ENCODE assay signal across 9 cellular contexts in genomic region chr16:70742967-70743366, GRCh38. TPM values are rescaled to one million over a fixed set of nuclear protein-coding genes. Genes with fewer than 3 reads are reported as not detected.
DNase-seq lines count a peak whose midpoint lies in the region; ATAC-seq, FAIRE-seq and TF ChIP-seq lines count a peak whose summit lies in the region.
"Not testable (repeated sequence)": the region's sequence is repeated elsewhere in the genome, so short reads cannot be mapped to it uniquely, and the experiment has no call there.
"Had no signal": no experiment of that assay in that cellular context is flagged by ENCODE, and none has a peak within 500 bp of the region (broad histone marks: within the 10 kb centered on the region; RNA-seq: fewer than 3 reads in every experiment).

No MANE protein-coding gene starts in this region.

- TF ChIP-seq EP300 in A549 (IDR thresholded peaks at IDR 0.05) = not testable (repeated sequence)

- H3K27ac ChIP-seq in A549; HEK293 (ENCODE audit: extremely low read depth, low read depth, low read length): not testable (repeated sequence)

- TF ChIP-seq POLR2A in A549 (IDR thresholded peaks at IDR 0.05; ENCODE audit: low read length); erythroblast (IDR thresholded peaks at IDR 0.05; ENCODE audit: low read length): not testable (repeated sequence)

- POLR2A ChIA-PET in A549 (lab: Yijun Ruan, JAX); HEK293 (lab: Yijun Ruan, JAX): not testable (repeated sequence)
- POLR2A ChIA-PET in activated CD4-positive, alpha-beta memory T cell treated with anti-CD3 and anti-CD28 coated beads, Interleukin-2, amount 10 ng/mL, durations not matched to agents 7 days and 5 days (lab: Charles Lee) = interaction anchor here (1.1 kb wide), 1 partner anchor 56 kb away, joined by 3 read pairs; no protein-coding TSS in a partner anchor
- POLR2A ChIA-PET in naive thymus-derived CD8-positive, alpha-beta T cell (lab: Charles Lee) = interaction anchor here (0.6 kb wide), 1 partner anchor 19 kb away, joined by 3 read pairs; no protein-coding TSS in a partner anchor

- WGBS in A549 (ENCODE audit: missing lambda C conversion rate) = 92% methylated on average over 9 of the region's 9 CpGs

- not testable (repeated sequence) for H3K4me2 ChIP-seq in A549

- peak overlapping the region; percentile 26 for H3K27ac Mint-ChIP-seq in activated CD4-positive, alpha-beta memory T cell treated with anti-CD3 and anti-CD28 coated beads, Interleukin-2, amount 10 ng/mL, durations not matched to agents 7 days and 5 days
- H3K27ac Mint-ChIP-seq in activated naive CD8-positive, alpha-beta T cell treated with anti-CD3 and anti-CD28 coated beads for 36 hours = peak overlapping the region; percentile 34
- H3K27ac Mint-ChIP-seq in naive thymus-derived CD8-positive, alpha-beta T cell = peak overlapping the region; percentile 16 to 99 (median 78)

- not testable (repeated sequence) for DNase-seq in A549 (ENCODE audit: low read depth in 1 of 2, low spot score in 1 of 2); activated CD4-positive, alpha-beta memory T cell treated with anti-CD3 and anti-CD28 coated beads, Interleukin-2, amount 10 ng/mL, durations not matched to agents 7 days and 5 days; activated naive CD8-positive, alpha-beta T cell treated with anti-CD3 and anti-CD28 coated beads for 36 hours
- peak; percentile 35 for DNase-seq in NAMALWA (ENCODE audit: low spot score)
- peak; percentile 10 to 12 for DNase-seq in erythroblast (lab: John Stamatoyannopoulos, UW)
- DNase-seq in naive thymus-derived CD8-positive, alpha-beta T cell = peak in 1 of 10 donors; percentile 8

- not testable (repeated sequence) for TF ChIP-seq RAD21 in A549 (conservative IDR thresholded peaks at IDR 0.05 in 1 of 2, IDR thresholded peaks at IDR 0.05 in 1 of 2)

- peaks cover 64% of the 10 kb centered on the region for H3K4me1 Mint-ChIP-seq in activated CD4-positive, alpha-beta memory T cell treated with anti-CD3 and anti-CD28 coated beads, Interleukin-2, amount 10 ng/mL, durations not matched to agents 7 days and 5 days
- H3K4me1 Mint-ChIP-seq in activated naive CD8-positive, alpha-beta T cell treated with anti-CD3 and anti-CD28 coated beads for 36 hours = peaks cover 58% of the 10 kb centered on the region
- peaks cover 30 to 67% (median 55%) of the 10 kb centered on the region in 4 donors for H3K4me1 Mint-ChIP-seq in naive thymus-derived CD8-positive, alpha-beta T cell

- not testable (repeated sequence) for H3K9me3 ChIP-seq in A549; HEK293 (ENCODE audit: control insufficient read depth, insufficient read depth, low read depth, low read length)

- not testable (repeated sequence) for H3K27me3 Mint-ChIP-seq in activated CD4-positive, alpha-beta memory T cell treated with anti-CD3 and anti-CD28 coated beads, Interleukin-2, amount 10 ng/mL, durations not matched to agents 7 days and 5 days; activated naive CD8-positive, alpha-beta T cell treated with anti-CD3 and anti-CD28 coated beads for 36 hours; naive thymus-derived CD8-positive, alpha-beta T cell

- CTCF ChIA-PET in A549 (lab: Yijun Ruan, JAX) (interaction anchor here (4.9 to 5.1 kb wide), 2 partner anchors 28 to 64 kb away, joined by 29 to 35 read pairs; no protein-coding TSS in a partner anchor), HEK293 (lab: Yijun Ruan, JAX) (interaction anchor here (0.6 to 2.8 kb wide), 2 partner anchors 28 to 49 kb away, joined by 4 to 8 read pairs; no protein-coding TSS in a partner anchor)
- CTCF ChIA-PET in activated CD4-positive, alpha-beta memory T cell treated with anti-CD3 and anti-CD28 coated beads, Interleukin-2, amount 10 ng/mL, durations not matched to agents 7 days and 5 days (lab: Charles Lee) = interaction anchor here (0.6 kb wide), 1 partner anchor 1840 kb away, joined by 4 read pairs; no protein-coding TSS in a partner anchor

- FAIRE-seq in A549 (lab: Jason Lieb, UNC) = not testable (repeated sequence)

- peaks cover 32% of the 10 kb centered on the region for H3K36me3 Mint-ChIP-seq in activated CD4-positive, alpha-beta memory T cell treated with anti-CD3 and anti-CD28 coated beads, Interleukin-2, amount 10 ng/mL, durations not matched to agents 7 days and 5 days (ENCODE audit: low read depth)
- peaks cover 33% of the 10 kb centered on the region for H3K36me3 Mint-ChIP-seq in activated naive CD8-positive, alpha-beta T cell treated with anti-CD3 and anti-CD28 coated beads for 36 hours
- peaks cover 6 to 27% (median 22%) of the 10 kb centered on the region in 3 donors for H3K36me3 Mint-ChIP-seq in naive thymus-derived CD8-positive, alpha-beta T cell

- peaks cover 0 to 31% of the 10 kb centered on the region in 2 experiments; a peak in 1 of 3 replicates for H3K36me3 ChIP-seq in HEK293 (ENCODE audit: control insufficient read depth in 2 of 2, insufficient read depth in 1 of 2, low read length in 2 of 2)

- ATAC-seq in A549; naive thymus-derived CD8-positive, alpha-beta T cell: not testable (repeated sequence)

- H3K4me3 Mint-ChIP-seq in activated CD4-positive, alpha-beta memory T cell treated with anti-CD3 and anti-CD28 coated beads, Interleukin-2, amount 10 ng/mL, durations not matched to agents 7 days and 5 days; activated naive CD8-positive, alpha-beta T cell treated with anti-CD3 and anti-CD28 coated beads for 36 hours; naive thymus-derived CD8-positive, alpha-beta T cell: not testable (repeated sequence)

- TF ChIP-seq CTCF in A549 (IDR thresholded peaks at IDR 0.05); HEK293 (tag by site-specific recombination; IDR thresholded peaks at IDR 0.05): not testable (repeated sequence)

- not testable (repeated sequence) for H3K9me3 Mint-ChIP-seq in activated CD4-positive, alpha-beta memory T cell treated with anti-CD3 and anti-CD28 coated beads, Interleukin-2, amount 10 ng/mL, durations not matched to agents 7 days and 5 days; activated naive CD8-positive, alpha-beta T cell treated with anti-CD3 and anti-CD28 coated beads for 36 hours; naive thymus-derived CD8-positive, alpha-beta T cell

- peaks cover 48% of the 10 kb centered on the region for H3K4me1 ChIP-seq in A549
- H3K4me1 ChIP-seq in HEK293 (ENCODE audit: control insufficient read depth, insufficient read depth, low read length) = peaks cover 11% of the 10 kb centered on the region; the same call in 1 of the 2 replicates

- H3K4me3 ChIP-seq in A549; HEK293 (ENCODE audit: low read depth, low read length): not testable (repeated sequence)

TF ChIP-seq in A549, 52 proteins besides CTCF, POLR2A, EP300 and RAD21:
- TF ChIP-seq MAFK (IDR thresholded peaks at IDR 0.05; ENCODE audit: partially characterized antibody) = peak; percentile 94

TF ChIP-seq in HEK293, 187 proteins besides CTCF, POLR2A, EP300 and RAD21:
- TF ChIP-seq SP2 (tag by site-specific recombination; IDR thresholded peaks at IDR 0.05) = peak; percentile 17; the same call in 1 of the 2 replicates
TF ChIP-seq in HEK293: peak in this region for 1; not testable (repeated sequence) for 186.

RNA-seq across cellular contexts. Expression of gene MTSS2, which starts 57.1 kb away (rescaled TPM):
- polyA plus RNA-seq in A549 (2011; rRNA removed) (10.8 and 13.1 TPM in 2 replicates), A549 (2017; fragmentation: RNase III; extraction: RNeasy Plus Mini Kit Qiagen cat#74134 plus additional on column Dnase treatment) (27.1 to 37.4 TPM (median 33.5 TPM) in 3 replicates)
- 52.8 and 65.7 TPM in 2 replicates for polyA plus RNA-seq in A549 (2012; cell fraction: cytosol; rRNA removed)
- polyA plus RNA-seq in A549 (2012; cell fraction: nucleus; rRNA removed) = 97.7 and 160 TPM in 2 replicates
- polyA minus RNA-seq in A549 (2011; rRNA and poly(A)+ RNA removed) = 11.4 and 19.0 TPM in 2 replicates
- total RNA-seq in activated CD4-positive, alpha-beta memory T cell treated with anti-CD3 and anti-CD28 coated beads, Interleukin-2, amount 10 ng/mL, durations not matched to agents 7 days and 5 days = 1 to 10 TPM; 3.3 TPM
- 1 to 10 TPM; 6.9 to 9.2 TPM for total RNA-seq in activated naive CD8-positive, alpha-beta T cell treated with anti-CD3 and anti-CD28 coated beads for 36 hours
- 10 to 100 TPM; 23.3 to 26.8 TPM for total RNA-seq in naive thymus-derived CD8-positive, alpha-beta T cell
- under 1 TPM in 1 of 3 donors, not detected in 2; 0.28 TPM for polyA plus RNA-seq in naive thymus-derived CD8-positive, alpha-beta T cell
- polyA plus RNA-seq: CD14-positive monocyte; CD4-positive, alpha-beta memory T cell had no signal

RNA-seq across cellular contexts. Expression of gene VAC14, which starts 58.0 kb away (rescaled TPM):
- polyA plus RNA-seq in A549 (2011; rRNA removed) (27.0 and 32.0 TPM in 2 replicates), A549 (2017; fragmentation: RNase III; extraction: RNeasy Plus Mini Kit Qiagen cat#74134 plus additional on column Dnase treatment) (22.7 to 25.3 TPM (median 23.5 TPM) in 3 replicates)
- 37.8 and 46.7 TPM in 2 replicates for polyA plus RNA-seq in A549 (2012; cell fraction: cytosol; rRNA removed)
- polyA plus RNA-seq in A549 (2012; cell fraction: nucleus; rRNA removed) = 56.9 and 76.5 TPM in 2 replicates
- polyA minus RNA-seq in A549 (2011; rRNA and poly(A)+ RNA removed) = 51.8 and 54.6 TPM in 2 replicates
- total RNA-seq in activated CD4-positive, alpha-beta memory T cell treated with anti-CD3 and anti-CD28 coated beads, Interleukin-2, amount 10 ng/mL, durations not matched to agents 7 days and 5 days = 10 to 100 TPM; 26.7 to 28.0 TPM
- 10 to 100 TPM; 36.0 to 37.5 TPM for total RNA-seq in activated naive CD8-positive, alpha-beta T cell treated with anti-CD3 and anti-CD28 coated beads for 36 hours
- 10 to 100 TPM; 41.4 to 44.9 TPM for total RNA-seq in naive thymus-derived CD8-positive, alpha-beta T cell
- polyA plus RNA-seq in naive thymus-derived CD8-positive, alpha-beta T cell = 10 to 100 TPM; 27.2 to 50.7 (median 31.5) TPM

Comparison
In these comparisons a context has a peak if more than half of its experiments do, and no peak if none do; other contexts are left out.
1. H3K27ac Mint-ChIP-seq: peak in every context shown above with its lines; median percentile 78 in naive thymus-derived CD8-positive, alpha-beta T cell; 34 in activated naive CD8-positive, alpha-beta T cell treated with anti-CD3 and anti-CD28 coated beads for 36 hours; 26 in activated CD4-positive, alpha-beta memory T cell treated with anti-CD3 and anti-CD28 coated beads, Interleukin-2, amount 10 ng/mL, durations not matched to agents 7 days and 5 days.